Comparison of ENCODE assay signal across 1 cellular context in genomic region chr19:41397086-41398041, GRCh38.
TF ChIP-seq lines count a peak whose summit lies in the region.

TSS of gene BCKDHA (plus strand) at chr19:41397818. CDS start at chr19:41397828, 10 bp downstream.
TSS of gene EXOSC5 (minus strand) at chr19:41397359. CDS start at chr19:41397328, 31 bp downstream.

TF ChIP-seq in HepG2, 621 proteins besides CTCF, POLR2A, EP300 and RAD21 (continued from another document and continues in another):
- TF ChIP-seq, protein P1, sequence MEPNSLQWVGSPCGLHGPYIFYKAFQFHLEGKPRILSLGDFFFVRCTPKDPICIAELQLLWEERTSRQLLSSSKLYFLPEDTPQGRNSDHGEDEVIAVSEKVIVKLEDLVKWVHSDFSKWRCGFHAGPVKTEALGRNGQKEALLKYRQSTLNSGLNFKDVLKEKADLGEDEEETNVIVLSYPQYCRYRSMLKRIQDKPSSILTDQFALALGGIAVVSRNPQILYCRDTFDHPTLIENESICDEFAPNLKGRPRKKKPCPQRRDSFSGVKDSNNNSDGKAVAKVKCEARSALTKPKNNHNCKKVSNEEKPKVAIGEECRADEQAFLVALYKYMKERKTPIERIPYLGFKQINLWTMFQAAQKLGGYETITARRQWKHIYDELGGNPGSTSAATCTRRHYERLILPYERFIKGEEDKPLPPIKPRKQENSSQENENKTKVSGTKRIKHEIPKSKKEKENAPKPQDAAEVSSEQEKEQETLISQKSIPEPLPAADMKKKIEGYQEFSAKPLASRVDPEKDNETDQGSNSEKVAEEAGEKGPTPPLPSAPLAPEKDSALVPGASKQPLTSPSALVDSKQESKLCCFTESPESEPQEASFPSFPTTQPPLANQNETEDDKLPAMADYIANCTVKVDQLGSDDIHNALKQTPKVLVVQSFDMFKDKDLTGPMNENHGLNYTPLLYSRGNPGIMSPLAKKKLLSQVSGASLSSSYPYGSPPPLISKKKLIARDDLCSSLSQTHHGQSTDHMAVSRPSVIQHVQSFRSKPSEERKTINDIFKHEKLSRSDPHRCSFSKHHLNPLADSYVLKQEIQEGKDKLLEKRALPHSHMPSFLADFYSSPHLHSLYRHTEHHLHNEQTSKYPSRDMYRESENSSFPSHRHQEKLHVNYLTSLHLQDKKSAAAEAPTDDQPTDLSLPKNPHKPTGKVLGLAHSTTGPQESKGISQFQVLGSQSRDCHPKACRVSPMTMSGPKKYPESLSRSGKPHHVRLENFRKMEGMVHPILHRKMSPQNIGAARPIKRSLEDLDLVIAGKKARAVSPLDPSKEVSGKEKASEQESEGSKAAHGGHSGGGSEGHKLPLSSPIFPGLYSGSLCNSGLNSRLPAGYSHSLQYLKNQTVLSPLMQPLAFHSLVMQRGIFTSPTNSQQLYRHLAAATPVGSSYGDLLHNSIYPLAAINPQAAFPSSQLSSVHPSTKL (CRISPR knock-in tag; IDR thresholded peaks at IDR 0.05): no peak; the same call in 1 of the 2 replicates
- no peak for TF ChIP-seq ZNF550 (CRISPR knock-in tag; IDR thresholded peaks at IDR 0.05; ENCODE audit: borderline replicate concordance)
- no peak for TF ChIP-seq ZNF782 (CRISPR knock-in tag; IDR thresholded peaks at IDR 0.05; ENCODE audit: borderline replicate concordance)
- TF ChIP-seq ZNF20 (CRISPR knock-in tag; IDR thresholded peaks at IDR 0.05): no peak
- peak; percentile 75 for TF ChIP-seq POLR2G (IDR thresholded peaks at IDR 0.05; ENCODE audit: low read depth, low read length)
- TF ChIP-seq MZF1 (CRISPR knock-in tag; IDR thresholded peaks at IDR 0.05; ENCODE audit: borderline replicate concordance): no peak
- TF ChIP-seq ZNF337 (CRISPR knock-in tag; IDR thresholded peaks at IDR 0.05; ENCODE audit: borderline replicate concordance, low read depth): 0 out of 2 replicates have a peak, but pooled peaks have one; percentile 24
- TF ChIP-seq ISL2 (CRISPR knock-in tag; IDR thresholded peaks at IDR 0.05): no peak; the same call in none of the 2 replicates
- peak; percentile 55; the same call in 1 of the 2 replicates for TF ChIP-seq FOXJ3 (CRISPR knock-in tag; IDR thresholded peaks at IDR 0.05; ENCODE audit: borderline replicate concordance)
- TF ChIP-seq PRMT3 (CRISPR knock-in tag; IDR thresholded peaks at IDR 0.05; ENCODE audit: borderline replicate concordance, low read depth): no peak
- no peak for TF ChIP-seq MTF2 (CRISPR knock-in tag; IDR thresholded peaks at IDR 0.05; ENCODE audit: borderline replicate concordance)
- TF ChIP-seq KLF15 (CRISPR knock-in tag; IDR thresholded peaks at IDR 0.05; ENCODE audit: borderline replicate concordance): no peak
- TF ChIP-seq CCAR2 (optimal IDR thresholded peaks at IDR 0.05; ENCODE audit: low read depth, low read length): no peak
- peak; percentile 58; the same call in 1 of the 2 replicates for TF ChIP-seq ZNF547 (CRISPR knock-in tag; IDR thresholded peaks at IDR 0.05)
- no peak for TF ChIP-seq ZNF597 (CRISPR knock-in tag; IDR thresholded peaks at IDR 0.05)
- no peak for TF ChIP-seq ZNF652 (CRISPR knock-in tag; IDR thresholded peaks at IDR 0.05; ENCODE audit: borderline replicate concordance, low read depth)
- no peak for TF ChIP-seq ZNF512 (CRISPR knock-in tag; IDR thresholded peaks at IDR 0.05)
- no peak for TF ChIP-seq ZNF101 (CRISPR knock-in tag; IDR thresholded peaks at IDR 0.05; ENCODE audit: borderline replicate concordance, low read depth)
- peak; percentile 32; the same call in 1 of the 2 replicates for TF ChIP-seq ZNF281 (CRISPR knock-in tag; IDR thresholded peaks at IDR 0.05; ENCODE audit: borderline replicate concordance)
- TF ChIP-seq ZNF775 (CRISPR knock-in tag; IDR thresholded peaks at IDR 0.05; ENCODE audit: borderline replicate concordance): no peak
- no peak for TF ChIP-seq PPARG (CRISPR knock-in tag; conservative IDR thresholded peaks at IDR 0.05)
- no peak for TF ChIP-seq ZNF468 (CRISPR knock-in tag; IDR thresholded peaks at IDR 0.05)
- no peak for TF ChIP-seq NR2F6 (IDR thresholded peaks at IDR 0.05)
- peak; percentile 10; the same call in 1 of the 2 replicates for TF ChIP-seq NR2F6 (CRISPR knock-in tag; IDR thresholded peaks at IDR 0.05)
- TF ChIP-seq MTERF4 (CRISPR knock-in tag; IDR thresholded peaks at IDR 0.05): no peak
- no peak for TF ChIP-seq ZNF7 (CRISPR knock-in tag; IDR thresholded peaks at IDR 0.05)
- no peak for TF ChIP-seq ZNF567 (CRISPR knock-in tag; IDR thresholded peaks at IDR 0.05; ENCODE audit: borderline replicate concordance)
- TF ChIP-seq ZFP36L1 (CRISPR knock-in tag; IDR thresholded peaks at IDR 0.05): peak; percentile 49; the same call in 1 of the 2 replicates
- no peak for TF ChIP-seq PTBP1 (IDR thresholded peaks at IDR 0.05; ENCODE audit: low read depth, low read length, poor library complexity, severe bottlenecking)
- peak; percentile 23; the same call in 1 of the 2 replicates for TF ChIP-seq ELF4 (CRISPR knock-in tag; IDR thresholded peaks at IDR 0.05; ENCODE audit: borderline replicate concordance)
- TF ChIP-seq MIER2 (CRISPR knock-in tag; IDR thresholded peaks at IDR 0.05): no peak
- no peak for TF ChIP-seq SYNCRIP (IDR thresholded peaks at IDR 0.05; ENCODE audit: insufficient read depth, low read depth, low read length)
- TF ChIP-seq ZNF225 (CRISPR knock-in tag; IDR thresholded peaks at IDR 0.05): 0 out of 2 replicates have a peak, but pooled peaks have one; percentile 47
- TF ChIP-seq, protein P2, sequence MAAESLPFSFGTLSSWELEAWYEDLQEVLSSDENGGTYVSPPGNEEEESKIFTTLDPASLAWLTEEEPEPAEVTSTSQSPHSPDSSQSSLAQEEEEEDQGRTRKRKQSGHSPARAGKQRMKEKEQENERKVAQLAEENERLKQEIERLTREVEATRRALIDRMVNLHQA (CRISPR knock-in tag; IDR thresholded peaks at IDR 0.05): no peak
- TF ChIP-seq ZNF24 (IDR thresholded peaks at IDR 0.05): peak; percentile 88
- TF ChIP-seq ZNF619 (CRISPR knock-in tag; IDR thresholded peaks at IDR 0.05): no peak
- no peak for TF ChIP-seq MIXL1 (CRISPR knock-in tag; IDR thresholded peaks at IDR 0.05)
- peak; percentile 56; the same call in 1 of the 2 replicates for TF ChIP-seq ZNF746 (CRISPR knock-in tag; IDR thresholded peaks at IDR 0.05)
- TF ChIP-seq KAT8 (CRISPR knock-in tag; IDR thresholded peaks at IDR 0.05): peak; percentile 89
- peak; percentile 63 for TF ChIP-seq POLR2AphosphoS5 (IDR thresholded peaks at IDR 0.05; ENCODE audit: low read depth, low read length)
- no peak for TF ChIP-seq GATA4 (IDR thresholded peaks at IDR 0.05; ENCODE audit: borderline replicate concordance, low read depth)
- peak; percentile 90 for TF ChIP-seq ONECUT2 (CRISPR knock-in tag; IDR thresholded peaks at IDR 0.05)
- TF ChIP-seq, protein P3, sequence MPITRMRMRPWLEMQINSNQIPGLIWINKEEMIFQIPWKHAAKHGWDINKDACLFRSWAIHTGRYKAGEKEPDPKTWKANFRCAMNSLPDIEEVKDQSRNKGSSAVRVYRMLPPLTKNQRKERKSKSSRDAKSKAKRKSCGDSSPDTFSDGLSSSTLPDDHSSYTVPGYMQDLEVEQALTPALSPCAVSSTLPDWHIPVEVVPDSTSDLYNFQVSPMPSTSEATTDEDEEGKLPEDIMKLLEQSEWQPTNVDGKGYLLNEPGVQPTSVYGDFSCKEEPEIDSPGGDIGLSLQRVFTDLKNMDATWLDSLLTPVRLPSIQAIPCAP (CRISPR knock-in tag; IDR thresholded peaks at IDR 0.05; ENCODE audit: low read depth): no peak
- TF ChIP-seq HNRNPK (IDR thresholded peaks at IDR 0.05; ENCODE audit: low read depth, low read length, poor library complexity, severe bottlenecking): no peak
- no peak for TF ChIP-seq ZNF703 (CRISPR knock-in tag; IDR thresholded peaks at IDR 0.05; ENCODE audit: borderline replicate concordance)
- peak; percentile 28; the same call in 1 of the 2 replicates for TF ChIP-seq ZNF768 (CRISPR knock-in tag; IDR thresholded peaks at IDR 0.05)
- peak; percentile 88; the same call in 1 of the 2 replicates for TF ChIP-seq ZNF598 (CRISPR knock-in tag; IDR thresholded peaks at IDR 0.05; ENCODE audit: borderline replicate concordance)
- no peak; the same call in 1 of the 2 replicates for TF ChIP-seq STAG1 (CRISPR knock-in tag; IDR thresholded peaks at IDR 0.05)
- TF ChIP-seq CBX5 (CRISPR knock-in tag; IDR thresholded peaks at IDR 0.05; ENCODE audit: borderline replicate concordance): no peak
- peak; percentile 71 for TF ChIP-seq FOXP1 (IDR thresholded peaks at IDR 0.05)
- peak; percentile 83 for TF ChIP-seq FOXP1 (CRISPR knock-in tag; IDR thresholded peaks at IDR 0.05)
- TF ChIP-seq ZNF879 (CRISPR knock-in tag; IDR thresholded peaks at IDR 0.05): no peak
- peak; percentile 88 for TF ChIP-seq HDAC2 (CRISPR knock-in tag; IDR thresholded peaks at IDR 0.05)
